ENCODE assay signal across 8 cellular contexts in the genomic region with DNA sequence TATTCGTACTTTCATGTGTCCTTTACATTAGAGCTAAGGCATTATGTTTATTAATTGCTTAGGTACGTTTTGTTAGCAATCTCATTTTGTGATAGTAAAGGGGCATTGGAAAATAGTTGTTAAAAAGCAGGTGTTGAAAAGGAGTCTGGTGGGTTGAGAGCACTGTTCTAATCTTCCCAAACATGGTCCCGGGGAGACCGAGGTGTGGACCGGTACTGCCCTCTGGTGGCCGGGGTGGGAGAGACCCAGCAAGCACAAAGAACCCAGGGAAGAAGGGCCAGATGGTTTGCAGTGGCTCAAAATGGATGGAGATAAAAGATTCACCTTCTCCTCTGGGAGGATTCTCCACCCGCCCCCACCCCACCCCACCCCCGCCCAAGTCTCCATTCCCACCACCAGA. TPM values are rescaled to one million over a fixed set of nuclear protein-coding genes. Genes with fewer than 3 reads are reported as not detected.
DNase-seq lines count a peak whose midpoint lies in the region; ATAC-seq and TF ChIP-seq lines count a peak whose summit lies in the region.

No MANE protein-coding gene starts in this region.

- no peak overlapping the region for H3K4me2 ChIP-seq in parathyroid adenoma (ENCODE audit: low read length)

- no peaks in the 10 kb centered on the region for H3K27me3 ChIP-seq in parathyroid adenoma (ENCODE audit: control insufficient read depth, insufficient read depth, low read length)

- ATAC-seq in HG03378 (IDR thresholded peaks at IDR 0.05; ENCODE audit: unreplicated experiment), result peak; percentile 55

- no peaks in the 10 kb centered on the region for H3K36me3 ChIP-seq in parathyroid adenoma (ENCODE audit: control insufficient read depth, insufficient read depth, low read length)

- H3K79me2 ChIP-seq in parathyroid adenoma, result no peaks in the 10 kb centered on the region

- H3K9ac ChIP-seq in parathyroid adenoma, result no peak overlapping the region

- TF ChIP-seq CTCF in parathyroid adenoma (IDR thresholded peaks at IDR 0.05), result peak; percentile 66

- no peaks in the 10 kb centered on the region for H3K9me3 ChIP-seq in parathyroid adenoma (ENCODE audit: control insufficient read depth, low read length)

- H2AFZ ChIP-seq in parathyroid adenoma, result no peak overlapping the region

- H3K4me3 ChIP-seq in parathyroid adenoma (ENCODE audit: low read depth, low read length), result no peak overlapping the region

- DNase-seq in NCI-H1694 treated with DMSO at 0.1 percent for 48 hours (lab: John Stamatoyannopoulos, UW), result peak; percentile 30
- no peak for DNase-seq in NCI-H1694 (lab: John Stamatoyannopoulos, UW)
- DNase-seq in RPMI8226, result peak; percentile 58
- peak; percentile 59 for DNase-seq in activated T-helper 9 cell treated with anti-CD3 and anti-CD28 coated beads, Interleukin-2, amount 50 U/mL, for 16 hours (ENCODE audit: low read depth)
- DNase-seq in foreskin melanocyte, result peak; percentile 25
- DNase-seq in ureter (ENCODE audit: low spot score), result peak; percentile 73

- no peak overlapping the region for H3K27ac ChIP-seq in parathyroid adenoma

- peaks cover 12% of the 10 kb centered on the region for H3K4me1 ChIP-seq in parathyroid adenoma

RNA-seq across cellular contexts. Expression of gene IDNK, which starts 26.1 kb away (rescaled TPM):
- total RNA-seq in ureter, result 7.8 TPM

RNA-seq across cellular contexts. Expression of gene UBQLN1, which starts 58.7 kb away (rescaled TPM):
- 123 TPM for total RNA-seq in ureter
